ENCODE assay signal across 8 cellular contexts in the genomic region with DNA sequence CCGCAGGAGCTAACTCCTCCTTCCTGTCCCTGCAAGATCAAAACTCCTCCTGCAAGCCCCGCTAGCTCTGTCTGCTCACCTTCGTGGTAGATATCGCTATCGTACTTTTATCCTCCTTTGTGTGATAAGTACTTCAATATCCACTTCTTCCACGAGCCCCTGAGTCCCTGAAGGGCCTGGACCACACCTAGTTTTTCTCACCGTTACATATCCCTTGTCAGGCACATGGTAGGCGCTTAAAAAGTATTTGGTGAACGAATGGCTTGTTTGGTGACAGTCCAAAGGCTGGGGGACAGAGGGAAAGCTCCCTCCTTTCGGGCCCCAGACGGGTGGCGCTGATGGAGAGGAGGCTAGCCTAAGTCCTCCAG. TPM values are rescaled to one million over a fixed set of nuclear protein-coding genes. Genes with fewer than 3 reads are reported as not detected.
DNase-seq lines count a peak whose midpoint lies in the region; ATAC-seq and TF ChIP-seq lines count a peak whose summit lies in the region.
"Not testable (repeated sequence)": the region's sequence is repeated elsewhere in the genome, so short reads cannot be mapped to it uniquely, and the experiment has no call there.

No MANE protein-coding gene starts in this region.

- CTCF ChIA-PET in activated B cell treated with CpG ODN at 0.5 μM for 24 hours (lab: Charles Lee): not testable (repeated sequence)

- not testable (repeated sequence) for TF ChIP-seq CTCF in KMS-11 (conservative IDR thresholded peaks at IDR 0.05; ENCODE audit: low read depth, low read length); activated B cell treated with CpG ODN at 0.5 μM for 24 hours (IDR thresholded peaks at IDR 0.05); brain microvascular endothelial cell (IDR thresholded peaks at IDR 0.05; ENCODE audit: low read depth, low read length, missing control alignments); fibroblast of mammary gland (conservative IDR thresholded peaks at IDR 0.05; ENCODE audit: control insufficient read depth, insufficient read depth, low read depth, low read length); left lung (IDR thresholded peaks at IDR 0.05)

- H3K4me3 ChIP-seq in CD4-positive, CD25-positive, alpha-beta regulatory T cell (ENCODE audit: low read depth, low read length): peak overlapping the region; percentile 48
- not testable (repeated sequence) for H3K4me3 ChIP-seq in KMS-11 (IDR thresholded peaks at IDR 0.05; ENCODE audit: insufficient read depth, low read depth, low read length)
- H3K4me3 ChIP-seq in brain microvascular endothelial cell (ENCODE audit: low read depth, low read length): peak overlapping the region; percentile 57
- peak overlapping the region; percentile 65 for H3K4me3 ChIP-seq in fibroblast of mammary gland (ENCODE audit: control insufficient read depth, low read depth, low read length)
- peak overlapping the region; percentile 58 to 70 for H3K4me3 ChIP-seq in left lung
- peak overlapping the region; percentile 47 to 85 for H3K4me3 ChIP-seq in neuronal stem cell (ENCODE audit: low read length in 2 of 2)
- peak overlapping the region; percentile 64 to 79 (median 70) for H3K4me3 ChIP-seq in subcutaneous abdominal adipose tissue (ENCODE audit: low read depth in 1 of 5, low read length in 5 of 5)

- H2AFZ ChIP-seq in KMS-11 (ENCODE audit: low read depth) (peak overlapping the region; percentile 73), neuronal stem cell (ENCODE audit: low read length) (peak overlapping the region; percentile 84)

- H3K14ac ChIP-seq in neuronal stem cell (ENCODE audit: low read length): not testable (repeated sequence)

- not testable (repeated sequence) for H3K4ac ChIP-seq in neuronal stem cell (ENCODE audit: low read length)

- not testable (repeated sequence) for H3K36me3 ChIP-seq in CD4-positive, CD25-positive, alpha-beta regulatory T cell (ENCODE audit: control insufficient read depth, insufficient read depth, low read length); KMS-11 (ENCODE audit: insufficient read depth); brain microvascular endothelial cell (replicated peaks); left lung; neuronal stem cell (replicated peaks in 1 of 2; ENCODE audit: control insufficient read depth in 2 of 2, insufficient read depth in 2 of 2, low read length in 2 of 2); subcutaneous abdominal adipose tissue (ENCODE audit: control insufficient read depth in 5 of 5, insufficient read depth in 5 of 5, low read length in 5 of 5)

- H3K27ac ChIP-seq in CD4-positive, CD25-positive, alpha-beta regulatory T cell (ENCODE audit: insufficient read depth, low read length, poor library complexity, severe bottlenecking): peak overlapping the region; percentile 92
- H3K27ac ChIP-seq in KMS-11 (0 out of 2 replicates have a peak overlapping the region, but pooled peaks have one; percentile 13), brain microvascular endothelial cell (peak overlapping the region; percentile 53), left lung (peak overlapping the region; percentile 82 to 88), neuronal stem cell (replicated peaks; ENCODE audit: low read length) (peak overlapping the region; percentile 81), subcutaneous abdominal adipose tissue (ENCODE audit: low read depth, low read length) (peak overlapping the region; percentile 50)

- not testable (repeated sequence) for H2AK5ac ChIP-seq in neuronal stem cell (ENCODE audit: low read depth, low read length)

- WGBS in neuronal stem cell (ENCODE audit: extremely low coverage in 2 of 2, insufficient read length in 2 of 2, insufficient replicate concordance in 1 of 2), 2 donors: no CpG with 5 or more reads among the region's 12 CpGs

- not testable (repeated sequence) for H3K9me3 Mint-ChIP-seq in CD4-positive, CD25-positive, alpha-beta regulatory T cell; activated B cell treated with CpG ODN at 0.5 μM for 24 hours

- H3K9ac ChIP-seq in KMS-11: peak overlapping the region; percentile 61; the same call in 1 of the 2 replicates
- not testable (repeated sequence) for H3K9ac ChIP-seq in neuronal stem cell (ENCODE audit: low read depth, low read length, poor library complexity)
- H3K9ac ChIP-seq in subcutaneous abdominal adipose tissue (ENCODE audit: low read length in 5 of 5): peak overlapping the region in 3 of 5 donors; percentile 55 to 70 (median 66)

- not testable (repeated sequence) for H4K91ac ChIP-seq in neuronal stem cell (ENCODE audit: low read depth, low read length, poor library complexity)

- not testable (repeated sequence) for H3K36me3 Mint-ChIP-seq in CD4-positive, CD25-positive, alpha-beta regulatory T cell; activated B cell treated with CpG ODN at 0.5 μM for 24 hours (ENCODE audit: low read depth)

- H3K27me3 Mint-ChIP-seq in CD4-positive, CD25-positive, alpha-beta regulatory T cell; activated B cell treated with CpG ODN at 0.5 μM for 24 hours: not testable (repeated sequence)

- H4K8ac ChIP-seq in neuronal stem cell (ENCODE audit: low read depth, low read length): not testable (repeated sequence)

- H3K4me3 Mint-ChIP-seq in CD4-positive, CD25-positive, alpha-beta regulatory T cell: peak overlapping the region; percentile 92 to 99 (median 98)
- H3K4me3 Mint-ChIP-seq in activated B cell treated with CpG ODN at 0.5 μM for 24 hours: peak overlapping the region; percentile 95

- not testable (repeated sequence) for ATAC-seq in CD4-positive, CD25-positive, alpha-beta regulatory T cell (ENCODE audit: low read depth in 2 of 2); activated B cell treated with CpG ODN at 0.5 μM for 24 hours (ENCODE audit: low read depth); left lung

- in situ Hi-C loops in brain microvascular endothelial cell (cut with HindIII; ENCODE audit: low pct_ligation_motif_present, low sequenced_read_pairs): not testable (repeated sequence)

- not testable (repeated sequence) for H4K20me1 ChIP-seq in KMS-11 (ENCODE audit: insufficient read depth)

- POLR2A ChIA-PET in activated B cell treated with CpG ODN at 0.5 μM for 24 hours (lab: Charles Lee): interaction anchor here (1.1 kb wide), 1 partner anchor 965 kb away, joined by 5 read pairs; the partner anchor contains the start of gene WDR1

- H2BK15ac ChIP-seq in neuronal stem cell (ENCODE audit: low read length): not testable (repeated sequence)

- not testable (repeated sequence) for H3K79me2 ChIP-seq in KMS-11 (ENCODE audit: insufficient read depth, low read depth)

- H3K4me2 ChIP-seq in KMS-11 (peak overlapping the region; percentile 63), neuronal stem cell (ENCODE audit: insufficient read depth, low read length, poor library complexity, severe bottlenecking) (peak overlapping the region; percentile 37)

- intact Hi-C loops in activated B cell treated with CpG ODN at 0.5 μM for 24 hours (cut with micrococcal nuclease); left lung (cut with DNase I): not testable (repeated sequence)

- not testable (repeated sequence) for H2BK120ac ChIP-seq in neuronal stem cell (ENCODE audit: low read depth, low read length)

- H3K27ac Mint-ChIP-seq in CD4-positive, CD25-positive, alpha-beta regulatory T cell: peak overlapping the region in 2 of 3 donors; percentile 99 to 100
- peak overlapping the region; percentile 99 for H3K27ac Mint-ChIP-seq in activated B cell treated with CpG ODN at 0.5 μM for 24 hours

- peak in 1 of 3 donors; percentile 36 for DNase-seq in CD4-positive, CD25-positive, alpha-beta regulatory T cell
- DNase-seq in activated B cell treated with CpG ODN at 0.5 μM for 24 hours; brain microvascular endothelial cell; left lung; neuronal stem cell (ENCODE audit: low spot score): not testable (repeated sequence)
- DNase-seq in fibroblast of mammary gland (ENCODE audit: low read depth): peak; percentile 15

- H3K18ac ChIP-seq in neuronal stem cell (ENCODE audit: low read length): not testable (repeated sequence)

- H3K27me3 ChIP-seq in CD4-positive, CD25-positive, alpha-beta regulatory T cell (ENCODE audit: control insufficient read depth, insufficient read depth, low read length); KMS-11 (ENCODE audit: insufficient read depth, low read depth); brain microvascular endothelial cell (replicated peaks); left lung; neuronal stem cell (ENCODE audit: control insufficient read depth in 3 of 3, insufficient read depth in 3 of 3, low read depth in 1 of 3, low read length in 3 of 3); subcutaneous abdominal adipose tissue (ENCODE audit: control insufficient read depth in 5 of 5, insufficient read depth in 4 of 5, low read length in 5 of 5): not testable (repeated sequence)

- H3K23ac ChIP-seq in neuronal stem cell (ENCODE audit: low read depth, low read length, poor library complexity): not testable (repeated sequence)

- not testable (repeated sequence) for H2BK5ac ChIP-seq in neuronal stem cell (ENCODE audit: low read length)

- not testable (repeated sequence) for H2BK12ac ChIP-seq in neuronal stem cell (ENCODE audit: low read length)

- H3K4me1 Mint-ChIP-seq in CD4-positive, CD25-positive, alpha-beta regulatory T cell: peaks cover 0 to 25% (median 13%) of the 10 kb centered on the region in 4 donors
- not testable (repeated sequence) for H3K4me1 Mint-ChIP-seq in activated B cell treated with CpG ODN at 0.5 μM for 24 hours

- not testable (repeated sequence) for H3K4me1 ChIP-seq in CD4-positive, CD25-positive, alpha-beta regulatory T cell (ENCODE audit: control insufficient read depth, insufficient read depth, low read length, poor library complexity, severe bottlenecking); left lung; neuronal stem cell (ENCODE audit: control insufficient read depth in 2 of 2, insufficient read depth in 1 of 2, low read depth in 1 of 2, low read length in 2 of 2)
- H3K4me1 ChIP-seq in KMS-11 (ENCODE audit: low read depth, poor library complexity, severe bottlenecking): peaks cover 14% of the 10 kb centered on the region
- H3K4me1 ChIP-seq in subcutaneous abdominal adipose tissue (ENCODE audit: control insufficient read depth in 5 of 5, insufficient read depth in 5 of 5, low read length in 5 of 5): peaks cover 0 to 13% (median 9%) of the 10 kb centered on the region in 5 donors

- not testable (repeated sequence) for H3K9me3 ChIP-seq in CD4-positive, CD25-positive, alpha-beta regulatory T cell (ENCODE audit: control insufficient read depth in 2 of 2, low read length in 2 of 2); left lung; neuronal stem cell (replicated peaks in 1 of 2; ENCODE audit: control insufficient read depth in 2 of 2, insufficient read depth in 1 of 2, low read depth in 1 of 2, low read length in 2 of 2); subcutaneous abdominal adipose tissue (ENCODE audit: control insufficient read depth in 5 of 5, low read length in 5 of 5)

- not testable (repeated sequence) for H3K79me1 ChIP-seq in neuronal stem cell (ENCODE audit: low read depth, low read length)

RNA-seq across cellular contexts. Expression of gene FAM90A26, which starts 18.4 kb away (rescaled TPM):
- not detected for total RNA-seq in CD4-positive, CD25-positive, alpha-beta regulatory T cell
- not detected for polyA plus RNA-seq in CD4-positive, CD25-positive, alpha-beta regulatory T cell
- not detected in 2 replicates for total RNA-seq in activated B cell treated with CpG ODN at 0.5 μM for 24 hours
- total RNA-seq in left lung: not detected
- polyA plus RNA-seq in neuronal stem cell (2013, experiment 1 of 2): not detected
- polyA plus RNA-seq in neuronal stem cell (2013, experiment 2 of 2): not detected

RNA-seq across cellular contexts. Expression of gene USP17L10, which starts 58.7 kb away (rescaled TPM):
- not detected for total RNA-seq in CD4-positive, CD25-positive, alpha-beta regulatory T cell
- polyA plus RNA-seq in CD4-positive, CD25-positive, alpha-beta regulatory T cell: not detected
- not detected in 2 replicates for total RNA-seq in activated B cell treated with CpG ODN at 0.5 μM for 24 hours
- not detected for total RNA-seq in left lung
- polyA plus RNA-seq in neuronal stem cell (2013, experiment 1 of 2): not detected
- polyA plus RNA-seq in neuronal stem cell (2013, experiment 2 of 2): not detected

Comparison
In these comparisons a context has a peak if more than half of its experiments do, and no peak if none do; other contexts are left out.
1. H3K27ac ChIP-seq: peak in every context shown above with its lines; median percentile 92 in CD4-positive, CD25-positive, alpha-beta regulatory T cell; 85 in left lung; 81 in neuronal stem cell; 53 in brain microvascular endothelial cell; 50 in subcutaneous abdominal adipose tissue; 13 in KMS-11.